1 cellular context compared by ENCODE assay signal in genomic region chr9:5578698-5579085, GRCh38.
TF ChIP-seq lines count a peak whose summit lies in the region.

No MANE protein-coding gene starts in this region.

TF ChIP-seq in GM23338, 12 proteins besides CTCF, POLR2A, EP300 and RAD21 (continued from another document):
- TF ChIP-seq, protein P1, sequence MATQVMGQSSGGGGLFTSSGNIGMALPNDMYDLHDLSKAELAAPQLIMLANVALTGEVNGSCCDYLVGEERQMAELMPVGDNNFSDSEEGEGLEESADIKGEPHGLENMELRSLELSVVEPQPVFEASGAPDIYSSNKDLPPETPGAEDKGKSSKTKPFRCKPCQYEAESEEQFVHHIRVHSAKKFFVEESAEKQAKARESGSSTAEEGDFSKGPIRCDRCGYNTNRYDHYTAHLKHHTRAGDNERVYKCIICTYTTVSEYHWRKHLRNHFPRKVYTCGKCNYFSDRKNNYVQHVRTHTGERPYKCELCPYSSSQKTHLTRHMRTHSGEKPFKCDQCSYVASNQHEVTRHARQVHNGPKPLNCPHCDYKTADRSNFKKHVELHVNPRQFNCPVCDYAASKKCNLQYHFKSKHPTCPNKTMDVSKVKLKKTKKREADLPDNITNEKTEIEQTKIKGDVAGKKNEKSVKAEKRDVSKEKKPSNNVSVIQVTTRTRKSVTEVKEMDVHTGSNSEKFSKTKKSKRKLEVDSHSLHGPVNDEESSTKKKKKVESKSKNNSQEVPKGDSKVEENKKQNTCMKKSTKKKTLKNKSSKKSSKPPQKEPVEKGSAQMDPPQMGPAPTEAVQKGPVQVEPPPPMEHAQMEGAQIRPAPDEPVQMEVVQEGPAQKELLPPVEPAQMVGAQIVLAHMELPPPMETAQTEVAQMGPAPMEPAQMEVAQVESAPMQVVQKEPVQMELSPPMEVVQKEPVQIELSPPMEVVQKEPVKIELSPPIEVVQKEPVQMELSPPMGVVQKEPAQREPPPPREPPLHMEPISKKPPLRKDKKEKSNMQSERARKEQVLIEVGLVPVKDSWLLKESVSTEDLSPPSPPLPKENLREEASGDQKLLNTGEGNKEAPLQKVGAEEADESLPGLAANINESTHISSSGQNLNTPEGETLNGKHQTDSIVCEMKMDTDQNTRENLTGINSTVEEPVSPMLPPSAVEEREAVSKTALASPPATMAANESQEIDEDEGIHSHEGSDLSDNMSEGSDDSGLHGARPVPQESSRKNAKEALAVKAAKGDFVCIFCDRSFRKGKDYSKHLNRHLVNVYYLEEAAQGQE (IDR thresholded peaks at IDR 0.05; ENCODE audit: unreplicated experiment) = no peak
- TF ChIP-seq CREB1 (CRISPR knock-in tag; IDR thresholded peaks at IDR 0.05; ENCODE audit: low read depth) (no peak), EZH2 (IDR thresholded peaks at IDR 0.05; ENCODE audit: low read depth, unreplicated experiment) (no peak), NANOG (IDR thresholded peaks at IDR 0.05; ENCODE audit: borderline replicate concordance) (no peak), ZNF114 (CRISPR knock-in tag; IDR thresholded peaks at IDR 0.05) (no peak), STAT1 (IDR thresholded peaks at IDR 0.05; ENCODE audit: unreplicated experiment) (no peak), ETS1 (IDR thresholded peaks at IDR 0.05) (no peak)
- TF ChIP-seq, protein P2, sequence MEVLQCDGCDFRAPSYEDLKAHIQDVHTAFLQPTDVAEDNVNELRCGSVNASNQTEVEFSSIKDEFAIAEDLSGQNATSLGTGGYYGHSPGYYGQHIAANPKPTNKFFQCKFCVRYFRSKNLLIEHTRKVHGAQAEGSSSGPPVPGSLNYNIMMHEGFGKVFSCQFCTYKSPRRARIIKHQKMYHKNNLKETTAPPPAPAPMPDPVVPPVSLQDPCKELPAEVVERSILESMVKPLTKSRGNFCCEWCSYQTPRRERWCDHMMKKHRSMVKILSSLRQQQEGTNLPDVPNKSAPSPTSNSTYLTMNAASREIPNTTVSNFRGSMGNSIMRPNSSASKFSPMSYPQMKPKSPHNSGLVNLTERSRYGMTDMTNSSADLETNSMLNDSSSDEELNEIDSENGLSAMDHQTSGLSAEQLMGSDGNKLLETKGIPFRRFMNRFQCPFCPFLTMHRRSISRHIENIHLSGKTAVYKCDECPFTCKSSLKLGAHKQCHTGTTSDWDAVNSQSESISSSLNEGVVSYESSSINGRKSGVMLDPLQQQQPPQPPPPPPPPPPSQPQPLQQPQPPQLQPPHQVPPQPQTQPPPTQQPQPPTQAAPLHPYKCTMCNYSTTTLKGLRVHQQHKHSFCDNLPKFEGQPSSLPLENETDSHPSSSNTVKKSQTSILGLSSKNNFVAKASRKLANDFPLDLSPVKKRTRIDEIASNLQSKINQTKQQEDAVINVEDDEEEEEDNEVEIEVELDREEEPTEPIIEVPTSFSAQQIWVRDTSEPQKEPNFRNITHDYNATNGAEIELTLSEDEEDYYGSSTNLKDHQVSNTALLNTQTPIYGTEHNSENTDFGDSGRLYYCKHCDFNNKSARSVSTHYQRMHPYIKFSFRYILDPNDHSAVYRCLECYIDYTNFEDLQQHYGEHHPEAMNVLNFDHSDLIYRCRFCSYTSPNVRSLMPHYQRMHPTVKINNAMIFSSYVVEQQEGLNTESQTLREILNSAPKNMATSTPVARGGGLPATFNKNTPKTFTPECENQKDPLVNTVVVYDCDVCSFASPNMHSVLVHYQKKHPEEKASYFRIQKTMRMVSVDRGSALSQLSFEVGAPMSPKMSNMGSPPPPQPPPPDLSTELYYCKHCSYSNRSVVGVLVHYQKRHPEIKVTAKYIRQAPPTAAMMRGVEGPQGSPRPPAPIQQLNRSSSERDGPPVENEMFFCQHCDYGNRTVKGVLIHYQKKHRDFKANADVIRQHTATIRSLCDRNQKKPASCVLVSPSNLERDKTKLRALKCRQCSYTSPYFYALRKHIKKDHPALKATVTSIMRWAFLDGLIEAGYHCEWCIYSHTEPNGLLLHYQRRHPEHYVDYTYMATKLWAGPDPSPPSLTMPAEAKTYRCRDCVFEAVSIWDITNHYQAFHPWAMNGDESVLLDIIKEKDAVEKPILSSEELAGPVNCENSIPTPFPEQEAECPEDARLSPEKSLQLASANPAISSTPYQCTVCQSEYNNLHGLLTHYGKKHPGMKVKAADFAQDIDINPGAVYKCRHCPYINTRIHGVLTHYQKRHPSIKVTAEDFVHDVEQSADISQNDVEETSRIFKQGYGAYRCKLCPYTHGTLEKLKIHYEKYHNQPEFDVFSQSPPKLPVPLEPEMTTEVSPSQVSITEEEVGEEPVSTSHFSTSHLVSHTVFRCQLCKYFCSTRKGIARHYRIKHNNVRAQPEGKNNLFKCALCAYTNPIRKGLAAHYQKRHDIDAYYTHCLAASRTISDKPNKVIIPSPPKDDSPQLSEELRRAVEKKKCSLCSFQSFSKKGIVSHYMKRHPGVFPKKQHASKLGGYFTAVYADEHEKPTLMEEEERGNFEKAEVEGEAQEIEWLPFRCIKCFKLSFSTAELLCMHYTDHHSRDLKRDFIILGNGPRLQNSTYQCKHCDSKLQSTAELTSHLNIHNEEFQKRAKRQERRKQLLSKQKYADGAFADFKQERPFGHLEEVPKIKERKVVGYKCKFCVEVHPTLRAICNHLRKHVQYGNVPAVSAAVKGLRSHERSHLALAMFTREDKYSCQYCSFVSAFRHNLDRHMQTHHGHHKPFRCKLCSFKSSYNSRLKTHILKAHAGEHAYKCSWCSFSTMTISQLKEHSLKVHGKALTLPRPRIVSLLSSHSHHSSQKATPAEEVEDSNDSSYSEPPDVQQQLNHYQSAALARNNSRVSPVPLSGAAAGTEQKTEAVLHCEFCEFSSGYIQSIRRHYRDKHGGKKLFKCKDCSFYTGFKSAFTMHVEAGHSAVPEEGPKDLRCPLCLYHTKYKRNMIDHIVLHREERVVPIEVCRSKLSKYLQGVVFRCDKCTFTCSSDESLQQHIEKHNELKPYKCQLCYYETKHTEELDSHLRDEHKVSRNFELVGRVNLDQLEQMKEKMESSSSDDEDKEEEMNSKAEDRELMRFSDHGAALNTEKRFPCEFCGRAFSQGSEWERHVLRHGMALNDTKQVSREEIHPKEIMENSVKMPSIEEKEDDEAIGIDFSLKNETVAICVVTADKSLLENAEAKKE (CRISPR knock-in tag; IDR thresholded peaks at IDR 0.05) = no peak
